Comparison of ENCODE assay signal across 29 cellular contexts in the genomic region with DNA sequence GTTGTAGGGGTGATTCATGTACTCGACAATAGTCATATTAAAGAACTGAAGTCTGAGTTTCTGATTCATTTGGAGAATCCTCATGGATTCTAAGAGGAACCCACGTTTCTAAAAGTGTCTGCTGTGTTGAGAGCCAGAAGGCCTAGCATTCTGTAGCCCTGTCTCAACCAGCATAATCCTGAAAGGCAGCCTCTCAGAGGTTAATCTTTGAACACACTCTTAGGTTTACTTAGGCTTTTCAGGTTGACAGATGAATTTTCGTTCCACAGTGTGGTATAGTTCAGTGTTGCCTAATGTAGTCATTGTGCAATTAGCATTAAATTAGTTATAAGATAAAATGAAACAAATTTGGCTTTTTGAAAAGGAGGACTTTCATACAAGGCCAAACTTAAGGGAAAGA. TPM values are rescaled to one million over a fixed set of nuclear protein-coding genes. Genes with fewer than 3 reads are reported as not detected.
"Had no signal": no experiment of that assay in that cellular context is flagged by ENCODE, and none has a peak within 500 bp of the region (broad histone marks: within the 10 kb centered on the region; RNA-seq: fewer than 3 reads in every experiment).

No MANE protein-coding gene starts in this region.

- H3K36me3 ChIP-seq: esophagus squamous epithelium, gastroesophageal sphincter, left ventricle myocardium inferior, spleen, tibial nerve had no signal

- H3K9me3 ChIP-seq: esophagus squamous epithelium, gastroesophageal sphincter, left ventricle myocardium inferior, psoas muscle, spleen, testis, tibial nerve had no signal

- H3K36me3 Mint-ChIP-seq: immature natural killer cell; natural killer cell treated with Interleukin-12 subunit alpha and Interleukin-12 subunit beta and Interleukin-15 and Interleukin-18, amount 100 ng/mL, for 72 hours; stimulated activated memory B cell treated with anti-CD40 and anti-IgM and Interleukin-4, amounts not matched to agents 10 μg/mL and 1 μg/mL and 100 μg/mL, for 72 hours had no signal

- H3K27ac Mint-ChIP-seq: dendritic cell treated with granulocyte-macrophage colony-stimulating factor and Interleukin-4, amounts not matched to agents 40 ng/mL and 50 ng/mL, for 4 days; effector memory CD8-positive, alpha-beta T cell; immature natural killer cell; natural killer cell treated with Interleukin-12 subunit alpha and Interleukin-12 subunit beta and Interleukin-15 and Interleukin-18, amount 100 ng/mL, for 72 hours; stimulated activated memory B cell treated with anti-CD40 and anti-IgM and Interleukin-4, amounts not matched to agents 10 μg/mL and 1 μg/mL and 100 μg/mL, for 72 hours; stimulated activated naive CD8-positive, alpha-beta T cell treated with anti-CD3 and anti-CD28 coated beads, Interleukin-15, amount 100 ng/mL, for 72 hours had no signal

- H3K27ac ChIP-seq: epithelial cell of prostate, esophagus squamous epithelium, gastroesophageal sphincter, left ventricle myocardium inferior, psoas muscle, spleen, testis, tibial nerve had no signal

- H3K27me3 Mint-ChIP-seq: dendritic cell treated with granulocyte-macrophage colony-stimulating factor and Interleukin-4, amounts not matched to agents 40 ng/mL and 50 ng/mL, for 4 days; stimulated activated memory B cell treated with anti-CD40 and anti-IgM and Interleukin-4, amounts not matched to agents 10 μg/mL and 1 μg/mL and 100 μg/mL, for 72 hours had no signal

- H3K4me3 Mint-ChIP-seq: dendritic cell treated with granulocyte-macrophage colony-stimulating factor and Interleukin-4, amounts not matched to agents 40 ng/mL and 50 ng/mL, for 4 days; effector memory CD8-positive, alpha-beta T cell; immature natural killer cell; natural killer cell treated with Interleukin-12 subunit alpha and Interleukin-12 subunit beta and Interleukin-15 and Interleukin-18, amount 100 ng/mL, for 72 hours; stimulated activated memory B cell treated with anti-CD40 and anti-IgM and Interleukin-4, amounts not matched to agents 10 μg/mL and 1 μg/mL and 100 μg/mL, for 72 hours; stimulated activated naive CD8-positive, alpha-beta T cell treated with anti-CD3 and anti-CD28 coated beads, Interleukin-15, amount 100 ng/mL, for 72 hours had no signal

- H3K4me1 Mint-ChIP-seq: immature natural killer cell; stimulated activated memory B cell treated with anti-CD40 and anti-IgM and Interleukin-4, amounts not matched to agents 10 μg/mL and 1 μg/mL and 100 μg/mL, for 72 hours; stimulated activated naive CD8-positive, alpha-beta T cell treated with anti-CD3 and anti-CD28 coated beads, Interleukin-15, amount 100 ng/mL, for 72 hours had no signal

- DNase-seq: effector memory CD8-positive, alpha-beta T cell; esophagus squamous epithelium; foreskin fibroblast; glutamatergic neuron; immature natural killer cell; left ventricle myocardium inferior; mesenchymal stem cell; midbrain; occipital lobe; psoas muscle; retina; spleen; stimulated activated CD4-positive, alpha-beta T cell treated with anti-CD3 and anti-CD28 coated beads, Interleukin-15, amount 100 ng/mL, for 24 hours; stimulated activated CD4-positive, alpha-beta T cell treated with anti-CD3 and anti-CD28 coated beads, Interleukin-1b, Interleukin-23, amount 100 ng/mL, for 48 hours; stimulated activated CD4-positive, alpha-beta T cell treated with anti-CD3 and anti-CD28 coated beads, Interleukin-4, amount 100 ng/mL, for 24 hours; stimulated activated naive CD8-positive, alpha-beta T cell treated with anti-CD3 and anti-CD28 coated beads, Interleukin-15, amount 100 ng/mL, for 72 hours; testis had no signal

- H3K27me3 ChIP-seq: esophagus squamous epithelium, gastroesophageal sphincter, testis, tibial nerve had no signal

- H3K4me1 ChIP-seq: esophagus squamous epithelium, gastroesophageal sphincter, left ventricle myocardium inferior, spleen, testis, tibial nerve had no signal

- H3K9me3 Mint-ChIP-seq: dendritic cell treated with granulocyte-macrophage colony-stimulating factor and Interleukin-4, amounts not matched to agents 40 ng/mL and 50 ng/mL, for 4 days; effector memory CD8-positive, alpha-beta T cell; immature natural killer cell; natural killer cell treated with Interleukin-12 subunit alpha and Interleukin-12 subunit beta and Interleukin-15 and Interleukin-18, amount 100 ng/mL, for 72 hours; stimulated activated memory B cell treated with anti-CD40 and anti-IgM and Interleukin-4, amounts not matched to agents 10 μg/mL and 1 μg/mL and 100 μg/mL, for 72 hours; stimulated activated naive CD8-positive, alpha-beta T cell treated with anti-CD3 and anti-CD28 coated beads, Interleukin-15, amount 100 ng/mL, for 72 hours had no signal

- ATAC-seq: effector memory CD8-positive, alpha-beta T cell; gastroesophageal sphincter; natural killer cell treated with Interleukin-12 subunit alpha and Interleukin-12 subunit beta and Interleukin-15 and Interleukin-18, amount 100 ng/mL, for 72 hours; psoas muscle; sciatic nerve; stimulated activated memory B cell treated with anti-CD40 and anti-IgM and Interleukin-4, amounts not matched to agents 10 μg/mL and 1 μg/mL and 100 μg/mL, for 72 hours; stimulated activated naive CD8-positive, alpha-beta T cell treated with anti-CD3 and anti-CD28 coated beads, Interleukin-15, amount 100 ng/mL, for 72 hours had no signal

- FAIRE-seq: colon, keratinocyte had no signal

- H3K4me3 ChIP-seq: esophagus squamous epithelium, gastroesophageal sphincter, left ventricle myocardium inferior, lung, psoas muscle, spleen, testis, tibial nerve had no signal

RNA-seq across cellular contexts. Expression of gene AGBL1, which starts 41.9 kb away (rescaled TPM):
- total RNA-seq: left ventricle myocardium inferior; natural killer cell treated with Interleukin-12 subunit alpha and Interleukin-12 subunit beta and Interleukin-15 and Interleukin-18, amount 100 ng/mL, for 72 hours; spleen; subcutaneous adipose tissue; ureter had no signal
- polyA plus RNA-seq: immature natural killer cell, keratinocyte, spleen had no signal
